Comparison of ENCODE assay signal across 25 cellular contexts in genomic region chr13:102550507-102550906, GRCh38.
"Had no signal": no experiment of that assay in that cellular context is flagged by ENCODE, and none has a peak within 500 bp of the region (broad histone marks: within the 10 kb centered on the region; RNA-seq: fewer than 3 reads in every experiment).

No MANE protein-coding gene starts in this region.

- H3K9ac ChIP-seq: KMS-11 had no signal

- DNase-seq: activated CD4-positive, alpha-beta memory T cell treated with anti-CD3 and anti-CD28 coated beads, Interleukin-2, amount 10 ng/mL, durations not matched to agents 7 days and 5 days; activated CD4-positive, alpha-beta T cell treated with anti-CD3 and anti-CD28 coated beads for 36 hours; activated CD4-positive, alpha-beta T cell treated with anti-CD3 and anti-CD28 coated beads, Interleukin-2, amount 50 U/mL, for 1 hour; activated gamma-delta T cell treated with Interleukin-2 at 50 U/mL for 16 hours; activated naive CD4-positive, alpha-beta T cell treated with anti-CD3 and anti-CD28 coated beads, Interleukin-2, amount 10 ng/mL, durations not matched to agents 7 days and 5 days; activated naive CD8-positive, alpha-beta T cell treated with anti-CD3 and anti-CD28 coated beads for 36 hours; activated T-cell treated with anti-CD3 and anti-CD28 coated beads, Interleukin-2, amount 50 U/mL, for 72 hours; adrenal gland; anterior cingulate cortex; cerebellar nuclear complex; MV-4-11; NCI-H1092 treated with DMSO at 0.1 percent for 48 hours; NCI-H1417 treated with DMSO at 0.1 percent for 48 hours; NCI-H187; NCI-H2081; NCI-H510A treated with DMSO at 0.1 percent for 48 hours; NCI-H82; SIG-M5; T-cell; T-helper 2 cell; T1000 had no signal

- ATAC-seq: activated CD4-positive, alpha-beta T cell treated with anti-CD3 and anti-CD28 coated beads for 36 hours; activated T-cell treated with anti-CD3 and anti-CD28 coated beads, Interleukin-2, amount 50 U/mL, for 72 hours; T-cell had no signal

- H3K9me3 Mint-ChIP-seq: activated CD4-positive, alpha-beta memory T cell treated with anti-CD3 and anti-CD28 coated beads, Interleukin-2, amount 10 ng/mL, durations not matched to agents 7 days and 5 days; activated naive CD4-positive, alpha-beta T cell treated with anti-CD3 and anti-CD28 coated beads, Interleukin-2, amount 10 ng/mL, durations not matched to agents 7 days and 5 days; activated naive CD8-positive, alpha-beta T cell treated with anti-CD3 and anti-CD28 coated beads for 36 hours; activated T-cell treated with anti-CD3 and anti-CD28 coated beads, Interleukin-2, amount 50 U/mL, for 72 hours; activated T-helper 2 cell treated with anti-CD3 and anti-CD28 coated beads, Interferon-gamma antibody, Interleukin-2, Interleukin-4, amounts not matched to agents 10 μg/mL and 5 μg/mL and 100 μg/mL, durations not matched to agents 14 hours and 24 hours and 36 hours; T-cell had no signal

- H3K36me3 Mint-ChIP-seq: activated naive CD4-positive, alpha-beta T cell treated with anti-CD3 and anti-CD28 coated beads, Interleukin-2, amount 10 ng/mL, durations not matched to agents 7 days and 5 days; activated naive CD8-positive, alpha-beta T cell treated with anti-CD3 and anti-CD28 coated beads for 36 hours; T-cell had no signal

- H3K27ac ChIP-seq: adrenal gland, KMS-11, SK-N-MC, VCaP had no signal

- H3K36me3 ChIP-seq: adrenal gland had no signal

- H3K27me3 ChIP-seq: adrenal gland had no signal

- H3K4me1 Mint-ChIP-seq: activated CD4-positive, alpha-beta memory T cell treated with anti-CD3 and anti-CD28 coated beads, Interleukin-2, amount 10 ng/mL, durations not matched to agents 7 days and 5 days; activated CD4-positive, alpha-beta T cell treated with anti-CD3 and anti-CD28 coated beads for 36 hours; activated naive CD4-positive, alpha-beta T cell treated with anti-CD3 and anti-CD28 coated beads, Interleukin-2, amount 10 ng/mL, durations not matched to agents 7 days and 5 days; activated naive CD8-positive, alpha-beta T cell treated with anti-CD3 and anti-CD28 coated beads for 36 hours; T-cell had no signal

- H3K4me2 ChIP-seq: KMS-11 had no signal

- H3K4me3 Mint-ChIP-seq: activated CD4-positive, alpha-beta memory T cell treated with anti-CD3 and anti-CD28 coated beads, Interleukin-2, amount 10 ng/mL, durations not matched to agents 7 days and 5 days; activated CD4-positive, alpha-beta T cell treated with anti-CD3 and anti-CD28 coated beads for 36 hours; activated naive CD4-positive, alpha-beta T cell treated with anti-CD3 and anti-CD28 coated beads, Interleukin-2, amount 10 ng/mL, durations not matched to agents 7 days and 5 days; activated naive CD8-positive, alpha-beta T cell treated with anti-CD3 and anti-CD28 coated beads for 36 hours; activated T-cell treated with anti-CD3 and anti-CD28 coated beads, Interleukin-2, amount 50 U/mL, for 72 hours; T-cell had no signal

- H3K4me3 ChIP-seq: adrenal gland, SK-N-MC had no signal

- H3K9me3 ChIP-seq: adrenal gland had no signal

- H3K4me1 ChIP-seq: adrenal gland had no signal

- H3K27ac Mint-ChIP-seq: activated CD4-positive, alpha-beta memory T cell treated with anti-CD3 and anti-CD28 coated beads, Interleukin-2, amount 10 ng/mL, durations not matched to agents 7 days and 5 days; activated CD4-positive, alpha-beta T cell treated with anti-CD3 and anti-CD28 coated beads for 36 hours; activated naive CD4-positive, alpha-beta T cell treated with anti-CD3 and anti-CD28 coated beads, Interleukin-2, amount 10 ng/mL, durations not matched to agents 7 days and 5 days; activated naive CD8-positive, alpha-beta T cell treated with anti-CD3 and anti-CD28 coated beads for 36 hours; activated T-cell treated with anti-CD3 and anti-CD28 coated beads, Interleukin-2, amount 50 U/mL, for 72 hours; activated T-helper 2 cell treated with anti-CD3 and anti-CD28 coated beads, Interferon-gamma antibody, Interleukin-2, Interleukin-4, amounts not matched to agents 10 μg/mL and 5 μg/mL and 100 μg/mL, durations not matched to agents 14 hours and 24 hours and 36 hours; T-cell had no signal
